1 cellular context compared by ENCODE assay signal in the genomic region with DNA sequence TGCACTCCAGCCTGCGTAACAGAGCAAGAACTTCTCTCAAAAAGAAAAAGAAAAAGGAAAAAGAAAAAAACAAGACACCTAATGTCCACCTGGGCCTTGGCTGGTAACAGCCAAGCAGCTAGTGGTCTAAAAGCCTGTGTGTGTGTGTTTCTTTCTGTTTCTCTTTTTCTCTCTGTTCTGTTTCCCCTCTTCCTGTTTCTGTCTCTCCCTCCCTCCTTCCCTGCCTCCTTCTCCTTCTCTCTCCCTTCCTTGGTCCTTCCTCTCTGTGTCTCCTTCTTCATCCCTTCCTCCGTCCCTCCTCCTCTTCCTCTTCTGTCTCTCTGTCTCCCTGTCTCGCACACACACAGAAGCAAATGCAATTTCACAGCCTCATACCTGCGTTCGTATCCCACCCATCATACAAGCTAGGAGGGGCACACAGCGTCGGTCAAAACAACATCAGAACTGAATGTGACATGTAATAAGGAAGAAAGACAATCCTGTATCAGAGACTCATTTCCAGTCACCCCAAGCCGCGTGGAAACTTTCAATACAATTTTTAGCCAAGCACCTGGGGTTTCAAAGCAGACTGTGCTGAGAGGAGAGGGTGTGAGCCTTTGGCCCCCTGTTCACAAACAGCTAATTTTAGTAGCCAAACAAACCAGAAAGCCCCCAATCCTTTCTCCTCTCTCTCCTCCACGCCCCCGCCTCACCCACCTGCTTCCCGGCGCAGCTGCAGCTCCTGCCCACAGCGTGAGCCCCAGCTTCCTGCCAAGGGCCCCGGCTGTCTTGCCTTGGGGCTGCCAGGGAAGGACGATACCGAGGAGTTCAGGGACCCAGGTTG.
TF ChIP-seq lines count a peak whose summit lies in the region.

No MANE protein-coding gene starts in this region.

TF ChIP-seq in HepG2, 621 proteins besides CTCF, POLR2A, EP300 and RAD21 (continued from another document):
- TF ChIP-seq, protein P1, sequence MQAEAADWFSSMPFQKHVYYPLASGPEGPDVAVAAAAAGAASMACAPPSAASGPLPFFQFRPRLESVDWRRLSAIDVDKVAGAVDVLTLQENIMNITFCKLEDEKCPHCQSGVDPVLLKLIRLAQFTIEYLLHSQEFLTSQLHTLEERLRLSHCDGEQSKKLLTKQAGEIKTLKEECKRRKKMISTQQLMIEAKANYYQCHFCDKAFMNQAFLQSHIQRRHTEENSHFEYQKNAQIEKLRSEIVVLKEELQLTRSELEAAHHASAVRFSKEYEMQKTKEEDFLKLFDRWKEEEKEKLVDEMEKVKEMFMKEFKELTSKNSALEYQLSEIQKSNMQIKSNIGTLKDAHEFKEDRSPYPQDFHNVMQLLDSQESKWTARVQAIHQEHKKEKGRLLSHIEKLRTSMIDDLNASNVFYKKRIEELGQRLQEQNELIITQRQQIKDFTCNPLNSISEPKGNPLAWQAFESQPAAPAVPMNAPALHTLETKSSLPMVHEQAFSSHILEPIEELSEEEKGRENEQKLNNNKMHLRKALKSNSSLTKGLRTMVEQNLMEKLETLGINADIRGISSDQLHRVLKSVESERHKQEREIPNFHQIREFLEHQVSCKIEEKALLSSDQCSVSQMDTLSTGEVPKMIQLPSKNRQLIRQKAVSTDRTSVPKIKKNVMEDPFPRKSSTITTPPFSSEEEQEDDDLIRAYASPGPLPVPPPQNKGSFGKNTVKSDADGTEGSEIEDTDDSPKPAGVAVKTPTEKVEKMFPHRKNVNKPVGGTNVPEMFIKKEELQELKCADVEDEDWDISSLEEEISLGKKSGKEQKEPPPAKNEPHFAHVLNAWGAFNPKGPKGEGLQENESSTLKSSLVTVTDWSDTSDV (CRISPR knock-in tag; IDR thresholded peaks at IDR 0.05), result no peak
- TF ChIP-seq JUNB (CRISPR knock-in tag; IDR thresholded peaks at IDR 0.05; ENCODE audit: borderline replicate concordance), result no peak
- TF ChIP-seq PHF5A (CRISPR knock-in tag; IDR thresholded peaks at IDR 0.05; ENCODE audit: low read depth, unreplicated experiment), result no peak
- no peak for TF ChIP-seq PRMT3 (CRISPR knock-in tag; IDR thresholded peaks at IDR 0.05; ENCODE audit: borderline replicate concordance, low read depth)
- no peak for TF ChIP-seq NR2F1 (CRISPR knock-in tag; IDR thresholded peaks at IDR 0.05)
- no peak for TF ChIP-seq ZNF768 (CRISPR knock-in tag; IDR thresholded peaks at IDR 0.05)
- no peak for TF ChIP-seq NFE2 (CRISPR knock-in tag; IDR thresholded peaks at IDR 0.05)
- no peak for TF ChIP-seq STAG1 (CRISPR knock-in tag; IDR thresholded peaks at IDR 0.05)
- TF ChIP-seq ZNF660 (CRISPR knock-in tag; IDR thresholded peaks at IDR 0.05; ENCODE audit: borderline replicate concordance, low read depth), result no peak
- no peak for TF ChIP-seq ZNF382 (CRISPR knock-in tag; IDR thresholded peaks at IDR 0.05; ENCODE audit: borderline replicate concordance)
- no peak for TF ChIP-seq RORA (CRISPR knock-in tag; IDR thresholded peaks at IDR 0.05)
- no peak for TF ChIP-seq ZNF263 (CRISPR knock-in tag; IDR thresholded peaks at IDR 0.05)
- TF ChIP-seq SP4 (CRISPR knock-in tag; IDR thresholded peaks at IDR 0.05), result no peak
- TF ChIP-seq HNRNPLL (IDR thresholded peaks at IDR 0.05; ENCODE audit: low read depth, low read length, poor library complexity, severe bottlenecking), result no peak
- no peak for TF ChIP-seq ZNF232 (CRISPR knock-in tag; IDR thresholded peaks at IDR 0.05; ENCODE audit: borderline replicate concordance)
- TF ChIP-seq NFYB (CRISPR knock-in tag; IDR thresholded peaks at IDR 0.05), result no peak
- TF ChIP-seq, protein P2, sequence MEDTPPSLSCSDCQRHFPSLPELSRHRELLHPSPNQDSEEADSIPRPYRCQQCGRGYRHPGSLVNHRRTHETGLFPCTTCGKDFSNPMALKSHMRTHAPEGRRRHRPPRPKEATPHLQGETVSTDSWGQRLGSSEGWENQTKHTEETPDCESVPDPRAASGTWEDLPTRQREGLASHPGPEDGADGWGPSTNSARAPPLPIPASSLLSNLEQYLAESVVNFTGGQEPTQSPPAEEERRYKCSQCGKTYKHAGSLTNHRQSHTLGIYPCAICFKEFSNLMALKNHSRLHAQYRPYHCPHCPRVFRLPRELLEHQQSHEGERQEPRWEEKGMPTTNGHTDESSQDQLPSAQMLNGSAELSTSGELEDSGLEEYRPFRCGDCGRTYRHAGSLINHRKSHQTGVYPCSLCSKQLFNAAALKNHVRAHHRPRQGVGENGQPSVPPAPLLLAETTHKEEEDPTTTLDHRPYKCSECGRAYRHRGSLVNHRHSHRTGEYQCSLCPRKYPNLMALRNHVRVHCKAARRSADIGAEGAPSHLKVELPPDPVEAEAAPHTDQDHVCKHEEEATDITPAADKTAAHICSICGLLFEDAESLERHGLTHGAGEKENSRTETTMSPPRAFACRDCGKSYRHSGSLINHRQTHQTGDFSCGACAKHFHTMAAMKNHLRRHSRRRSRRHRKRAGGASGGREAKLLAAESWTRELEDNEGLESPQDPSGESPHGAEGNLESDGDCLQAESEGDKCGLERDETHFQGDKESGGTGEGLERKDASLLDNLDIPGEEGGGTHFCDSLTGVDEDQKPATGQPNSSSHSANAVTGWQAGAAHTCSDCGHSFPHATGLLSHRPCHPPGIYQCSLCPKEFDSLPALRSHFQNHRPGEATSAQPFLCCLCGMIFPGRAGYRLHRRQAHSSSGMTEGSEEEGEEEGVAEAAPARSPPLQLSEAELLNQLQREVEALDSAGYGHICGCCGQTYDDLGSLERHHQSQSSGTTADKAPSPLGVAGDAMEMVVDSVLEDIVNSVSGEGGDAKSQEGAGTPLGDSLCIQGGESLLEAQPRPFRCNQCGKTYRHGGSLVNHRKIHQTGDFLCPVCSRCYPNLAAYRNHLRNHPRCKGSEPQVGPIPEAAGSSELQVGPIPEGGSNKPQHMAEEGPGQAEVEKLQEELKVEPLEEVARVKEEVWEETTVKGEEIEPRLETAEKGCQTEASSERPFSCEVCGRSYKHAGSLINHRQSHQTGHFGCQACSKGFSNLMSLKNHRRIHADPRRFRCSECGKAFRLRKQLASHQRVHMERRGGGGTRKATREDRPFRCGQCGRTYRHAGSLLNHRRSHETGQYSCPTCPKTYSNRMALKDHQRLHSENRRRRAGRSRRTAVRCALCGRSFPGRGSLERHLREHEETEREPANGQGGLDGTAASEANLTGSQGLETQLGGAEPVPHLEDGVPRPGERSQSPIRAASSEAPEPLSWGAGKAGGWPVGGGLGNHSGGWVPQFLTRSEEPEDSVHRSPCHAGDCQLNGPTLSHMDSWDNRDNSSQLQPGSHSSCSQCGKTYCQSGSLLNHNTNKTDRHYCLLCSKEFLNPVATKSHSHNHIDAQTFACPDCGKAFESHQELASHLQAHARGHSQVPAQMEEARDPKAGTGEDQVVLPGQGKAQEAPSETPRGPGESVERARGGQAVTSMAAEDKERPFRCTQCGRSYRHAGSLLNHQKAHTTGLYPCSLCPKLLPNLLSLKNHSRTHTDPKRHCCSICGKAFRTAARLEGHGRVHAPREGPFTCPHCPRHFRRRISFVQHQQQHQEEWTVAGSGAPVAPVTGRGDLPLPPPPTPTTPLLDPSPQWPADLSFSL (CRISPR knock-in tag; IDR thresholded peaks at IDR 0.05), result no peak
- TF ChIP-seq RFXAP (CRISPR knock-in tag; IDR thresholded peaks at IDR 0.05; ENCODE audit: borderline replicate concordance), result no peak
TF ChIP-seq in HepG2: peak in this region for 0.
